8 cellular contexts compared by ENCODE assay signal in the genomic region with DNA sequence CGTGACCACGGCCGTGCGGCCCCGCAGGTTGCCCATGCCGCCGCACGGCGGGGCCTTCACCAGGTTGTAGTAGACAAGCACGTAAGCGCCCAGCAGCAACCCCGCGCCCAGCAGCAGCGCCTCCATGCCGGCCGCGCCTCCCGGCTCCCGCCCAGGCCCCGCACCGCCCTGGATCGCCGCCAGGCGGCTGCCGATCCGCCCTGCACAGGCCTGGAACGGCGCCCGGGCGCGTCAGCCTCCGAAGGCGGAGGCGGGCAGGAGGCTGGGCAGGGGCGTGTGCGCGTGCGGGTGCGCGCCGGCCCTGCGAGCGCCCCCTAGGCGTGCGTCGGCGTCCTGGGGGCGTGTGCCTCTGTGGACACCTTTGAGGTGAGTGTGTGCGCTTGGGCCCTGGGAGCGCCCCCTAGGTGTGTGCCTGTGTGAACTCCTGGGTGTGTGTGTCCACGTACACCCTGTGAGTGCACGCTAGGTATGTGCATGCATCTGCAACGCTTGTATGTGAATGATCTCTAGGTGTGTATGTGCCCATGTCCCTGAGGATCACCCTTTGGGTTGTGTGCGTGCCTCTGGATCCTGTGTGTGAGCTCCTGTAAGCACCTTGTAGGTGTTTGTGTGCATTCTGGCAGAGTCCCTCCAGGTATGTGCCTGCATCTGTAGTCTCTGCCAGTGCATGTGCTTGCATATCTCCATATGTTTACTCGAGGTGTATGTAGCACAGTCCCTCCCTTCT. TPM values are rescaled to one million over a fixed set of nuclear protein-coding genes. Genes with fewer than 3 reads are reported as not detected.
DNase-seq lines count a peak whose midpoint lies in the region; ATAC-seq, FAIRE-seq and TF ChIP-seq lines count a peak whose summit lies in the region.

A gene with protein sequence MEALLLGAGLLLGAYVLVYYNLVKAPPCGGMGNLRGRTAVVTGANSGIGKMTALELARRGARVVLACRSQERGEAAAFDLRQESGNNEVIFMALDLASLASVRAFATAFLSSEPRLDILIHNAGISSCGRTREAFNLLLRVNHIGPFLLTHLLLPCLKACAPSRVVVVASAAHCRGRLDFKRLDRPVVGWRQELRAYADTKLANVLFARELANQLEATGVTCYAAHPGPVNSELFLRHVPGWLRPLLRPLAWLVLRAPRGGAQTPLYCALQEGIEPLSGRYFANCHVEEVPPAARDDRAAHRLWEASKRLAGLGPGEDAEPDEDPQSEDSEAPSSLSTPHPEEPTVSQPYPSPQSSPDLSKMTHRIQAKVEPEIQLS (minus strand): TSS at position 261 of the 727 bp plus-strand sequence. CDS start 135 bp downstream, at position 126.

- no peaks in the 10 kb centered on the region for H3K9me3 Mint-ChIP-seq in progenitor cell of endocrine pancreas (ENCODE audit: low read depth)

- peak; percentile 100 for TF ChIP-seq CTCF in progenitor cell of endocrine pancreas (IDR thresholded peaks at IDR 0.05; ENCODE audit: unreplicated experiment)

- no peaks in the 10 kb centered on the region for H3K36me3 ChIP-seq in urinary bladder (ENCODE audit: insufficient read depth)

- DNase-seq in GM12892 (ENCODE audit: insufficient read length) (peak; percentile 94), NCI-H1436 treated with DMSO at 0.1 percent for 48 hours (lab: John Stamatoyannopoulos, UW) (peak; percentile 81), amniotic epithelial cell (ENCODE audit: low read depth) (peak; percentile 79), left cardiac atrium (peak; percentile 91), progenitor cell of endocrine pancreas (ENCODE audit: low spot score, unreplicated experiment) (peak; percentile 96)

- TF ChIP-seq POLR2A in GM12892 (IDR thresholded peaks at IDR 0.05; ENCODE audit: low read depth, low read length) = no peak

- H3K27me3 Mint-ChIP-seq in progenitor cell of endocrine pancreas = no peaks in the 10 kb centered on the region

- H3K27ac ChIP-seq in urinary bladder (ENCODE audit: low read depth) = peak within 1 kb of the TSS; percentile 61

- WGBS in urinary bladder = 1% methylated on average over 55 of the region's 55 CpGs

- FAIRE-seq in GM12892 (lab: Jason Lieb, UNC) = peak; percentile 100

- peak within 1 kb of the TSS; percentile 75 for H3K4me3 Mint-ChIP-seq in progenitor cell of endocrine pancreas (ENCODE audit: low read depth)

- ATAC-seq in HG02852 (IDR thresholded peaks at IDR 0.05; ENCODE audit: unreplicated experiment) = peak; percentile 84
- peak; percentile 94 to 95 for ATAC-seq in left cardiac atrium

- H3K4me1 ChIP-seq in urinary bladder (ENCODE audit: insufficient read depth) = no peaks in the 10 kb centered on the region

- intact Hi-C loops in T-helper 1 cell treated with Interleukin-12 subunit alpha and Interleukin-12 subunit beta and Interleukin-4 antibody, amounts not matched to agents 30 ng/mL and 1 ng/mL, for 36 hours (cut with micrococcal nuclease) = loop anchor here (1.0 to 2.0 kb wide), 12 partner anchors 10 to 332 kb away; a partner anchor contains a TSS
- intact Hi-C loops in left cardiac atrium (cut with DNase I) = loop anchor here (5.0 to 10.0 kb wide), 2 partner anchors 49 to 138 kb away; a partner anchor contains a TSS

- peak within 1 kb of the TSS; percentile 91 for H3K27ac Mint-ChIP-seq in progenitor cell of endocrine pancreas

- H3K4me3 ChIP-seq in urinary bladder (ENCODE audit: low read depth, low read length) = peak within 1 kb of the TSS; percentile 70

- H3K36me3 Mint-ChIP-seq in progenitor cell of endocrine pancreas (ENCODE audit: insufficient read depth) = peaks cover 17% of the 10 kb centered on the region

- peaks cover 8% of the 10 kb centered on the region for H3K4me1 Mint-ChIP-seq in progenitor cell of endocrine pancreas (ENCODE audit: low read depth)

RNA-seq across cellular contexts. Expression of the gene that starts here (rescaled TPM):
- polyA plus RNA-seq in GM12892 (2012; ENCODE audit: missing spikeins) = 5.9 TPM
- total RNA-seq in T-helper 1 cell treated with Interleukin-12 subunit alpha and Interleukin-12 subunit beta and Interleukin-4 antibody, amounts not matched to agents 30 ng/mL and 1 ng/mL, for 36 hours = 22.8 and 26.1 TPM in 2 replicates
- total RNA-seq in left cardiac atrium (1 to 10 TPM; 2.8 to 3.7 TPM), progenitor cell of endocrine pancreas (22.4 and 25.9 TPM in 2 replicates), urinary bladder (8.5 TPM)
- polyA plus RNA-seq in urinary bladder = 8.8 TPM

Comparison
In these comparisons a context has a peak if more than half of its experiments do, and no peak if none do; other contexts are left out.
1. Peak in every context shown above with its lines: DNase-seq, ATAC-seq, H3K4me3 ChIP-seq and H3K27ac ChIP-seq.